9 cellular contexts compared by ENCODE assay signal in the genomic region with DNA sequence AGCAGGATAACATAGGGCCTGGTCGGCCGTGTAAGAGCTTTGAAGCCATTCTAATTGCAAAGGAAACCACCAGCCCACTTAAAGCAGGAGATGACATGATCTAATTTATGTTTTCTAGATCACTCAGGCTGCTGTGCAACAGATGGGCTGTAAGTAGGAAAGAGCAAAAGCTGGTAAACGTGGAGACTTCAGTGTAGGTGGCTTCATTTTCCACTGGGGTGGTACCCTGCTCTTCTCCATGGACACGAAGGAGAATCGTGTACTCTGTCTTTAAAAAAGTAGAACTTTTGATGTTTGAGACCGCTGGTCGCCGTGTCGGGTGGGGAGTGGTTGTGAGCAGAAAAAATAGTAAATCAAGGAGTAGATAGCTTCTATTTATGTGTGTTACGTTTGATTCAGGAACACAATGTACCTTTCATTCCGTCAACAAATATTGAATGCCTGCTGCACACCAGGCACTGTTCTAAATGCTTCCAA. TPM values are rescaled to one million over a fixed set of nuclear protein-coding genes. Genes with fewer than 3 reads are reported as not detected.
DNase-seq lines count a peak whose midpoint lies in the region; ATAC-seq and TF ChIP-seq lines count a peak whose summit lies in the region.
"Had no signal": no experiment of that assay in that cellular context is flagged by ENCODE, and none has a peak within 500 bp of the region (broad histone marks: within the 10 kb centered on the region; RNA-seq: fewer than 3 reads in every experiment).

No MANE protein-coding gene starts in this region.

- H3K79me2 ChIP-seq in SK-N-SH (ENCODE audit: insufficient read depth), result no peaks in the 10 kb centered on the region
- no peaks in the 10 kb centered on the region for H3K79me2 ChIP-seq in OCI-LY7 (ENCODE audit: insufficient read depth, low read depth, low read length)

- TF ChIP-seq CTCF in SK-N-SH (IDR thresholded peaks at IDR 0.05) (no peak), VCaP (conservative IDR thresholded peaks at IDR 0.05) (no peak), OCI-LY7 (conservative IDR thresholded peaks at IDR 0.05; ENCODE audit: low read length) (no peak)

- H3K9me3 ChIP-seq in SK-N-SH, result no peaks in the 10 kb centered on the region
- H3K9me3 ChIP-seq in esophagus (ENCODE audit: control insufficient read depth in 2 of 2, insufficient read depth in 1 of 2, low read depth in 1 of 2, low read length in 1 of 2), result no peaks in the 10 kb centered on the region
- H3K9me3 ChIP-seq in OCI-LY7 (ENCODE audit: low read length), result no peaks in the 10 kb centered on the region

- H3K9ac ChIP-seq in SK-N-SH, result no peak overlapping the region

- WGBS in SK-N-SH (ENCODE audit: low lambda C conversion rate), result 88% methylated on average over 11 of the region's 11 CpGs
- 69 to 72% methylated on average over 11 of the region's 11 CpGs for WGBS in esophagus, 2 donors

- no peak overlapping the region for H3K4me2 ChIP-seq in SK-N-SH
- no peak overlapping the region for H3K4me2 ChIP-seq in OCI-LY7 (ENCODE audit: low read length)

- H3K9me2 ChIP-seq in SK-N-SH (no peaks in the 10 kb centered on the region), OCI-LY7 (ENCODE audit: insufficient read depth, low read length) (no peaks in the 10 kb centered on the region)

- H2AFZ ChIP-seq in SK-N-SH (ENCODE audit: low read depth), result peak overlapping the region; percentile 63; the same call in 1 of the 2 replicates
- no peak overlapping the region for H2AFZ ChIP-seq in OCI-LY7 (ENCODE audit: low read length)

- no peaks in the 10 kb centered on the region for H4K20me1 ChIP-seq in SK-N-SH (ENCODE audit: insufficient read depth)
- H4K20me1 ChIP-seq in OCI-LY7 (ENCODE audit: insufficient read depth, low read length), result no peaks in the 10 kb centered on the region

- CTCF ChIA-PET in SK-N-SH (lab: Yijun Ruan, JAX), result no interaction called here
- CTCF ChIA-PET in OCI-LY7 (lab: Charles Lee; ENCODE audit: unreplicated experiment), result no interaction called here

- no TSS peak for BruUV-seq in OCI-LY7 (replicated peaks; lab: Mats Ljungman, UMichigan)

- H3K27me3 ChIP-seq in SK-N-SH (ENCODE audit: insufficient read depth), result no peaks in the 10 kb centered on the region
- no peaks in the 10 kb centered on the region for H3K27me3 ChIP-seq in esophagus (ENCODE audit: control insufficient read depth in 1 of 2, insufficient read depth in 2 of 2, low read length in 2 of 2)

- POLR2A ChIA-PET in SK-N-SH (lab: Yijun Ruan, JAX), result no interaction called here
- POLR2A ChIA-PET in OCI-LY7 (lab: Charles Lee), result interaction anchor here (1.0 kb wide), 1 partner anchor 14 kb away, joined by 3 read pairs; no protein-coding TSS in a partner anchor

- H3K27ac ChIP-seq in SK-N-SH (ENCODE audit: low read depth in 2 of 2, low read length in 1 of 2) (no peak overlapping the region), VCaP (peak overlapping the region; percentile 45; the same call in 1 of the 2 replicates), esophagus (ENCODE audit: low read depth in 2 of 2, low read length in 1 of 2) (peak overlapping the region; percentile 28 to 53), skin epidermis (peak overlapping the region in 18 of 21 experiments; percentile 19 to 78 (median 62)), OCI-LY7 (ENCODE audit: low read depth, low read length, poor library complexity, severe bottlenecking) (no peak overlapping the region)

- ATAC-seq in SK-N-SH treated with all-trans-retinoic acid at 6 μM for 48 hours, result no peak

- no peak for TF ChIP-seq RAD21 in SK-N-SH (IDR thresholded peaks at IDR 0.05; ENCODE audit: low read length)

- DNase-seq in SK-N-SH (no peak), UCSD-AML1 (lab: John Stamatoyannopoulos, UW; ENCODE audit: unreplicated experiment) (no peak), OCI-LY7 (ENCODE audit: low spot score) (no peak)
- no peak for DNase-seq in stimulated activated CD4-positive, alpha-beta T cell treated with anti-CD3 and anti-CD28 coated beads, Interleukin-12 subunit alpha, Interleukin-12 subunit beta, amount 100 ng/mL, for 4 hours
- DNase-seq: SHP77 had no signal

- peaks cover 3% of the 10 kb centered on the region for H3F3A ChIP-seq in SK-N-SH (replicated peaks; ENCODE audit: insufficient read depth)

- TF ChIP-seq EP300 in SK-N-SH (IDR thresholded peaks at IDR 0.05; ENCODE audit: borderline replicate concordance in 1 of 2, low read depth in 1 of 2, low read length in 1 of 2), result no peak

- no peaks in the 10 kb centered on the region for H3K36me3 ChIP-seq in SK-N-SH (replicated peaks in 1 of 2; ENCODE audit: control insufficient read depth in 1 of 2, insufficient read depth in 2 of 2, low read length in 1 of 2)
- no peaks in the 10 kb centered on the region for H3K36me3 ChIP-seq in esophagus (ENCODE audit: control insufficient read depth in 2 of 2, insufficient read depth in 2 of 2, low read length in 1 of 2)
- H3K36me3 ChIP-seq in OCI-LY7 (ENCODE audit: insufficient read depth, low read length), result peaks cover 3% of the 10 kb centered on the region; the same call in 1 of the 2 replicates

- no peak overlapping the region for H3K4me3 ChIP-seq in SK-N-SH (ENCODE audit: low read depth in 2 of 2, low read length in 1 of 2)
- no peak overlapping the region for H3K4me3 ChIP-seq in esophagus (ENCODE audit: low read depth in 1 of 2, low read length in 2 of 2)
- no peak overlapping the region for H3K4me3 ChIP-seq in skin epidermis
- no peak overlapping the region for H3K4me3 ChIP-seq in OCI-LY7 (ENCODE audit: low read depth, low read length, poor library complexity, severe bottlenecking)

- intact Hi-C loops in OCI-LY7 (cut with micrococcal nuclease; ENCODE audit: unreplicated experiment), result no loop called here

- H3K4me1 ChIP-seq in SK-N-SH (ENCODE audit: control insufficient read depth in 1 of 2, insufficient read depth in 2 of 2, low read depth in 1 of 2, low read length in 1 of 2) (peaks cover 0 to 16% of the 10 kb centered on the region in 2 experiments; a peak in 1 of 4 replicates), esophagus (ENCODE audit: control insufficient read depth in 2 of 2, insufficient read depth in 2 of 2, low read length in 1 of 2) (peaks cover 0 to 2% of the 10 kb centered on the region in 2 donors), OCI-LY7 (ENCODE audit: insufficient read depth, low read length, poor library complexity, severe bottlenecking) (no peaks in the 10 kb centered on the region)

TF ChIP-seq in SK-N-SH, 30 proteins besides CTCF, POLR2A, EP300 and RAD21:
- TF ChIP-seq NRF1 (IDR thresholded peaks at IDR 0.05; ENCODE audit: low read depth, low read length), result no peak

TF ChIP-seq in SK-N-SH treated with all-trans-retinoic acid at 6 μM for 48 hours, 23 proteins besides CTCF, POLR2A, EP300 and RAD21 (continues in another document):
- TF ChIP-seq BACH2 (CRISPR knock-in tag; IDR thresholded peaks at IDR 0.05; ENCODE audit: borderline replicate concordance) (no peak), ZFP3 (CRISPR knock-in tag; IDR thresholded peaks at IDR 0.05) (no peak)
- TF ChIP-seq, protein P1, sequence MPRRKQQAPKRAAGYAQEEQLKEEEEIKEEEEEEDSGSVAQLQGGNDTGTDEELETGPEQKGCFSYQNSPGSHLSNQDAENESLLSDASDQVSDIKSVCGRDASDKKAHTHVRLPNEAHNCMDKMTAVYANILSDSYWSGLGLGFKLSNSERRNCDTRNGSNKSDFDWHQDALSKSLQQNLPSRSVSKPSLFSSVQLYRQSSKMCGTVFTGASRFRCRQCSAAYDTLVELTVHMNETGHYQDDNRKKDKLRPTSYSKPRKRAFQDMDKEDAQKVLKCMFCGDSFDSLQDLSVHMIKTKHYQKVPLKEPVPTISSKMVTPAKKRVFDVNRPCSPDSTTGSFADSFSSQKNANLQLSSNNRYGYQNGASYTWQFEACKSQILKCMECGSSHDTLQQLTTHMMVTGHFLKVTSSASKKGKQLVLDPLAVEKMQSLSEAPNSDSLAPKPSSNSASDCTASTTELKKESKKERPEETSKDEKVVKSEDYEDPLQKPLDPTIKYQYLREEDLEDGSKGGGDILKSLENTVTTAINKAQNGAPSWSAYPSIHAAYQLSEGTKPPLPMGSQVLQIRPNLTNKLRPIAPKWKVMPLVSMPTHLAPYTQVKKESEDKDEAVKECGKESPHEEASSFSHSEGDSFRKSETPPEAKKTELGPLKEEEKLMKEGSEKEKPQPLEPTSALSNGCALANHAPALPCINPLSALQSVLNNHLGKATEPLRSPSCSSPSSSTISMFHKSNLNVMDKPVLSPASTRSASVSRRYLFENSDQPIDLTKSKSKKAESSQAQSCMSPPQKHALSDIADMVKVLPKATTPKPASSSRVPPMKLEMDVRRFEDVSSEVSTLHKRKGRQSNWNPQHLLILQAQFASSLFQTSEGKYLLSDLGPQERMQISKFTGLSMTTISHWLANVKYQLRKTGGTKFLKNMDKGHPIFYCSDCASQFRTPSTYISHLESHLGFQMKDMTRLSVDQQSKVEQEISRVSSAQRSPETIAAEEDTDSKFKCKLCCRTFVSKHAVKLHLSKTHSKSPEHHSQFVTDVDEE (CRISPR knock-in tag; IDR thresholded peaks at IDR 0.05), result no peak

RNA-seq across cellular contexts. Expression of a gene that starts 6.4 kb away (rescaled TPM):
- polyA plus RNA-seq in SK-N-SH (2012; rRNA removed) (0.02 TPM in 1 of 2 replicates, not detected in the other), esophagus (under 1 TPM; 0.18 to 0.22 TPM)
- 0.03 TPM in 1 of 2 replicates, not detected in the other for polyA plus RNA-seq in SK-N-SH (2012; cell fraction: cytosol; rRNA removed)
- 0.02 and 0.06 TPM in 2 replicates for polyA plus RNA-seq in SK-N-SH (2012; cell fraction: nucleus; rRNA removed)
- total RNA-seq in OCI-LY7 (2014; rRNA removed; shearing (Covaris generic)), result 0.05 TPM in 1 of 2 replicates, not detected in the other
- 0.15 and 0.18 TPM in 2 replicates for total RNA-seq in OCI-LY7 (2022)

RNA-seq across cellular contexts. Expression of a gene that starts 26.0 kb away (rescaled TPM):
- 23.4 and 31.2 TPM in 2 replicates for polyA plus RNA-seq in SK-N-SH (2012; rRNA removed)
- polyA plus RNA-seq in SK-N-SH (2012; cell fraction: cytosol; rRNA removed), result 23.7 and 25.3 TPM in 2 replicates
- polyA plus RNA-seq in SK-N-SH (2012; cell fraction: nucleus; rRNA removed), result 27.4 and 32.0 TPM in 2 replicates
- polyA plus RNA-seq in esophagus, result 10 to 100 TPM in 1 of 2 donors, 1 to 10 TPM in 1; 3.8 to 13.2 TPM
- 38.5 and 52.1 TPM in 2 replicates for total RNA-seq in OCI-LY7 (2014; rRNA removed; shearing (Covaris generic))
- 51.6 and 56.0 TPM in 2 replicates for total RNA-seq in OCI-LY7 (2022)

RNA-seq across cellular contexts. Expression of a gene that starts 26.4 kb away (rescaled TPM):
- polyA plus RNA-seq in SK-N-SH (2012; rRNA removed), result 24.6 and 27.6 TPM in 2 replicates
- 27.6 and 29.6 TPM in 2 replicates for polyA plus RNA-seq in SK-N-SH (2012; cell fraction: cytosol; rRNA removed)
- 11.1 and 15.1 TPM in 2 replicates for polyA plus RNA-seq in SK-N-SH (2012; cell fraction: nucleus; rRNA removed)
- polyA plus RNA-seq in esophagus, result 1 to 10 TPM; 5.5 to 8.7 TPM
- total RNA-seq in OCI-LY7 (2014; rRNA removed; shearing (Covaris generic)), result 55.5 and 63.2 TPM in 2 replicates
- 97.1 and 105 TPM in 2 replicates for total RNA-seq in OCI-LY7 (2022)

RNA-seq across cellular contexts. Expression of a gene that starts 50.0 kb away (rescaled TPM):
- polyA plus RNA-seq in SK-N-SH (2012; rRNA removed), result 78.2 and 82.8 TPM in 2 replicates
- 77.8 and 80.1 TPM in 2 replicates for polyA plus RNA-seq in SK-N-SH (2012; cell fraction: cytosol; rRNA removed)
- 75.0 and 78.8 TPM in 2 replicates for polyA plus RNA-seq in SK-N-SH (2012; cell fraction: nucleus; rRNA removed)
- polyA plus RNA-seq in esophagus, result 10 to 100 TPM; 35.4 to 62.8 TPM
- total RNA-seq in OCI-LY7 (2014; rRNA removed; shearing (Covaris generic)), result 46.8 and 63.6 TPM in 2 replicates
- total RNA-seq in OCI-LY7 (2022), result 68.2 and 72.7 TPM in 2 replicates

RNA-seq across cellular contexts. Expression of a gene that starts 59.6 kb away (rescaled TPM):
- polyA plus RNA-seq in SK-N-SH (2012; rRNA removed) (34.6 and 44.1 TPM in 2 replicates), esophagus (10 to 100 TPM; 13.9 to 22.6 TPM)
- 53.8 and 56.9 TPM in 2 replicates for polyA plus RNA-seq in SK-N-SH (2012; cell fraction: cytosol; rRNA removed)
- 13.4 and 20.1 TPM in 2 replicates for polyA plus RNA-seq in SK-N-SH (2012; cell fraction: nucleus; rRNA removed)
- 0.13 and 0.19 TPM in 2 replicates for total RNA-seq in OCI-LY7 (2014; rRNA removed; shearing (Covaris generic))
- total RNA-seq in OCI-LY7 (2022), result 1.1 and 1.3 TPM in 2 replicates

Comparison
In these comparisons a context has a peak if more than half of its experiments do, and no peak if none do; other contexts are left out.
1. H3K27ac ChIP-seq: peak in VCaP (single experiment), esophagus (2 of 2) and skin epidermis (18 of 21); none in SK-N-SH (0 of 2) and OCI-LY7 (single experiment).